In genomic region chr2:202871161-202872141, GRCh38 we compare ENCODE assay signal across 1 cellular context.
TF ChIP-seq lines count a peak whose summit lies in the region.

TSS of gene ICA1L (minus strand) at chr2:202871766. CDS start at chr2:202829009, 42,757 bp downstream.

TF ChIP-seq in K562, 482 proteins besides CTCF, POLR2A, EP300 and RAD21 (continued from another document and continues in another):
- TF ChIP-seq ZNF318 (IDR thresholded peaks at IDR 0.05; ENCODE audit: borderline replicate concordance in 1 of 2, low read depth in 1 of 2) (no peak), ZBTB43 (CRISPR knock-in tag; IDR thresholded peaks at IDR 0.05) (no peak), SMARCA5 (IDR thresholded peaks at IDR 0.05) (no peak), KLF1 (tag; IDR thresholded peaks at IDR 0.05) (no peak), ERF (CRISPR knock-in tag; IDR thresholded peaks at IDR 0.05) (no peak), STAT6 (CRISPR knock-in tag; IDR thresholded peaks at IDR 0.05) (no peak), HDGF (IDR thresholded peaks at IDR 0.05) (no peak), ZNF57 (CRISPR knock-in tag; IDR thresholded peaks at IDR 0.05) (no peak), SPI1 (IDR thresholded peaks at IDR 0.05; ENCODE audit: borderline replicate concordance, low read depth, low read length) (no peak), MYNN (IDR thresholded peaks at IDR 0.05) (no peak), MYNN (CRISPR knock-in tag; IDR thresholded peaks at IDR 0.05) (no peak), TCF7 (IDR thresholded peaks at IDR 0.05; ENCODE audit: borderline replicate concordance) (no peak), SREBF2 (CRISPR knock-in tag; IDR thresholded peaks at IDR 0.05) (no peak), ZKSCAN3 (CRISPR knock-in tag; IDR thresholded peaks at IDR 0.05) (no peak), FOXJ3 (CRISPR knock-in tag; IDR thresholded peaks at IDR 0.05) (no peak), ILF3 (IDR thresholded peaks at IDR 0.05; ENCODE audit: borderline replicate concordance) (no peak), U2AF1 (optimal IDR thresholded peaks at IDR 0.05; ENCODE audit: low read depth, low read length) (peak; percentile 54), HNRNPK (IDR thresholded peaks at IDR 0.05; ENCODE audit: low read depth, low read length, poor library complexity, severe bottlenecking) (no peak), RERE (CRISPR knock-in tag; IDR thresholded peaks at IDR 0.05; ENCODE audit: borderline replicate concordance) (no peak), BMI1 (IDR thresholded peaks at IDR 0.05; ENCODE audit: low read length) (peak; percentile 59; the same call in 1 of the 2 replicates), CEBPB (tag; IDR thresholded peaks at IDR 0.05) (no peak), TARDBP (IDR thresholded peaks at IDR 0.05) (no peak), ARID3A (IDR thresholded peaks at IDR 0.05; ENCODE audit: borderline replicate concordance, low read depth, low read length) (no peak), ZNF282 (CRISPR knock-in tag; IDR thresholded peaks at IDR 0.05) (no peak), ARHGAP35 (IDR thresholded peaks at IDR 0.05; ENCODE audit: partially characterized antibody) (no peak), ZNF785 (CRISPR knock-in tag; IDR thresholded peaks at IDR 0.05) (no peak), FOXP1 (CRISPR knock-in tag; IDR thresholded peaks at IDR 0.05) (no peak), SNIP1 (IDR thresholded peaks at IDR 0.05; ENCODE audit: low read depth) (no peak), ZNF586 (CRISPR knock-in tag; conservative IDR thresholded peaks at IDR 0.05) (no peak), DEAF1 (CRISPR knock-in tag; IDR thresholded peaks at IDR 0.05) (no peak), HOMEZ (CRISPR knock-in tag; IDR thresholded peaks at IDR 0.05) (no peak), MYBL2 (IDR thresholded peaks at IDR 0.05; ENCODE audit: low read depth) (peak; percentile 52; the same call in 1 of the 2 replicates), MYBL2 (CRISPR knock-in tag; IDR thresholded peaks at IDR 0.05; ENCODE audit: borderline replicate concordance) (no peak), CHD1 (IDR thresholded peaks at IDR 0.05; ENCODE audit: low read length) (no peak), YBX1 (IDR thresholded peaks at IDR 0.05) (no peak)
